In genomic region chrX:154412468-154412867, GRCh38 we compare ENCODE assay signal across 8 cellular contexts. TPM values are rescaled to one million over a fixed set of nuclear protein-coding genes. Genes with fewer than 3 reads are reported as not detected.
DNase-seq lines count a peak whose midpoint lies in the region; ATAC-seq and TF ChIP-seq lines count a peak whose summit lies in the region.

No MANE protein-coding gene starts in this region.

- H3K9me3 ChIP-seq in ES-I3 (ENCODE audit: control insufficient read depth, insufficient read depth, low read length), result no peaks in the 10 kb centered on the region
- no peaks in the 10 kb centered on the region for H3K9me3 ChIP-seq in OCI-LY3 (ENCODE audit: insufficient read depth, low read length)
- no peaks in the 10 kb centered on the region for H3K9me3 ChIP-seq in effector memory CD4-positive, alpha-beta T cell (ENCODE audit: control insufficient read depth, low read length)
- no peaks in the 10 kb centered on the region for H3K9me3 ChIP-seq in neural cell (ENCODE audit: low read length)

- H3K27ac ChIP-seq in OCI-LY3 (ENCODE audit: low read length) (peak overlapping the region; percentile 73), neural cell (ENCODE audit: low read length) (peak overlapping the region; percentile 67)
- peak overlapping the region; percentile 70 for H3K27ac ChIP-seq in effector memory CD4-positive, alpha-beta T cell (ENCODE audit: insufficient read depth, low read length, poor library complexity, severe bottlenecking)

- H3K4me1 ChIP-seq in ES-I3 (ENCODE audit: insufficient read depth, low read length), result no peaks in the 10 kb centered on the region; the same call in 1 of the 2 replicates
- peaks cover 9% of the 10 kb centered on the region for H3K4me1 ChIP-seq in OCI-LY3 (ENCODE audit: low read length)
- H3K4me1 ChIP-seq in effector memory CD4-positive, alpha-beta T cell (ENCODE audit: control insufficient read depth, insufficient read depth, low read length, poor library complexity, severe bottlenecking), result peaks cover 9% of the 10 kb centered on the region

- H3F3A ChIP-seq in neural cell (ENCODE audit: insufficient read depth, low read length, poor library complexity, severe bottlenecking), result no peaks in the 10 kb centered on the region

- TF ChIP-seq RAD21 in neural cell (conservative IDR thresholded peaks at IDR 0.05), result no peak

- no peak for DNase-seq in effector memory CD4-positive, alpha-beta T cell
- DNase-seq in NCI-H1092 (lab: John Stamatoyannopoulos, UW), result no peak
- DNase-seq in superior temporal gyrus (ENCODE audit: extremely low spot score), result no peak
- no peak for DNase-seq in hippocampal formation (lab: John Stamatoyannopoulos, UW)

- ATAC-seq in GM19463 (IDR thresholded peaks at IDR 0.05; ENCODE audit: unreplicated experiment), result no peak

- no peaks in the 10 kb centered on the region for H3K9me2 ChIP-seq in neural cell (ENCODE audit: insufficient read depth, low read length)

- H4K20me1 ChIP-seq in OCI-LY3 (ENCODE audit: insufficient read depth, low read length) (no peaks in the 10 kb centered on the region), neural cell (ENCODE audit: insufficient read depth) (no peaks in the 10 kb centered on the region)

- TF ChIP-seq CTCF in OCI-LY3 (IDR thresholded peaks at IDR 0.05; ENCODE audit: low read depth, low read length) (no peak), neural cell (IDR thresholded peaks at IDR 0.05; ENCODE audit: poor library complexity, severe bottlenecking) (no peak)

- peak overlapping the region; percentile 94 for H3K4me2 ChIP-seq in OCI-LY3 (ENCODE audit: low read length)
- H3K4me2 ChIP-seq in neural cell (ENCODE audit: low read length), result peak overlapping the region; percentile 39

- TF ChIP-seq EP300 in neural cell (conservative IDR thresholded peaks at IDR 0.05; ENCODE audit: poor library complexity, severe bottlenecking), result no peak

- H3K9ac ChIP-seq in ES-I3 (ENCODE audit: low read depth, low read length), result peak overlapping the region; percentile 66
- H3K9ac ChIP-seq in OCI-LY3 (ENCODE audit: low read length), result peak overlapping the region; percentile 95
- H3K9ac ChIP-seq in neural cell (ENCODE audit: low read length), result peak overlapping the region; percentile 80

- H3K79me2 ChIP-seq in OCI-LY3 (ENCODE audit: low read length) (peaks cover 21% of the 10 kb centered on the region), neural cell (replicated peaks; ENCODE audit: insufficient read depth, low read length) (no peaks in the 10 kb centered on the region)

- no peak overlapping the region for H2AFZ ChIP-seq in OCI-LY3 (ENCODE audit: low read depth, low read length)
- H2AFZ ChIP-seq in neural cell (ENCODE audit: low read depth, low read length), result no peak overlapping the region

- H3K4me3 ChIP-seq in OCI-LY3 (ENCODE audit: low read length), result peak overlapping the region; percentile 91
- peak overlapping the region; percentile 62 for H3K4me3 ChIP-seq in effector memory CD4-positive, alpha-beta T cell (ENCODE audit: insufficient read depth, low read depth, low read length, poor library complexity, severe bottlenecking)
- H3K4me3 ChIP-seq in neural cell (ENCODE audit: low read length), result peak overlapping the region; percentile 77

- H3K36me3 ChIP-seq in ES-I3 (ENCODE audit: insufficient read depth, low read length) (no peaks in the 10 kb centered on the region), OCI-LY3 (replicated peaks; ENCODE audit: low read depth, low read length) (peaks cover 6% of the 10 kb centered on the region), neural cell (ENCODE audit: insufficient read depth, low read length) (no peaks in the 10 kb centered on the region)
- H3K36me3 ChIP-seq in effector memory CD4-positive, alpha-beta T cell (ENCODE audit: control insufficient read depth, insufficient read depth, low read length), result no peaks in the 10 kb centered on the region

- H3K27me3 ChIP-seq in OCI-LY3 (ENCODE audit: low read depth, low read length), result no peaks in the 10 kb centered on the region
- H3K27me3 ChIP-seq in effector memory CD4-positive, alpha-beta T cell (replicated peaks; ENCODE audit: control insufficient read depth, insufficient read depth, low read length, poor library complexity, severe bottlenecking), result no peaks in the 10 kb centered on the region
- no peaks in the 10 kb centered on the region for H3K27me3 ChIP-seq in neural cell (ENCODE audit: insufficient read depth, low read depth, low read length)

TF ChIP-seq in neural cell, 6 proteins besides CTCF, POLR2A, EP300 and RAD21:
- no peak for TF ChIP-seq POLR2AphosphoS5 (IDR thresholded peaks at IDR 0.05)
- TF ChIP-seq, protein P1, sequence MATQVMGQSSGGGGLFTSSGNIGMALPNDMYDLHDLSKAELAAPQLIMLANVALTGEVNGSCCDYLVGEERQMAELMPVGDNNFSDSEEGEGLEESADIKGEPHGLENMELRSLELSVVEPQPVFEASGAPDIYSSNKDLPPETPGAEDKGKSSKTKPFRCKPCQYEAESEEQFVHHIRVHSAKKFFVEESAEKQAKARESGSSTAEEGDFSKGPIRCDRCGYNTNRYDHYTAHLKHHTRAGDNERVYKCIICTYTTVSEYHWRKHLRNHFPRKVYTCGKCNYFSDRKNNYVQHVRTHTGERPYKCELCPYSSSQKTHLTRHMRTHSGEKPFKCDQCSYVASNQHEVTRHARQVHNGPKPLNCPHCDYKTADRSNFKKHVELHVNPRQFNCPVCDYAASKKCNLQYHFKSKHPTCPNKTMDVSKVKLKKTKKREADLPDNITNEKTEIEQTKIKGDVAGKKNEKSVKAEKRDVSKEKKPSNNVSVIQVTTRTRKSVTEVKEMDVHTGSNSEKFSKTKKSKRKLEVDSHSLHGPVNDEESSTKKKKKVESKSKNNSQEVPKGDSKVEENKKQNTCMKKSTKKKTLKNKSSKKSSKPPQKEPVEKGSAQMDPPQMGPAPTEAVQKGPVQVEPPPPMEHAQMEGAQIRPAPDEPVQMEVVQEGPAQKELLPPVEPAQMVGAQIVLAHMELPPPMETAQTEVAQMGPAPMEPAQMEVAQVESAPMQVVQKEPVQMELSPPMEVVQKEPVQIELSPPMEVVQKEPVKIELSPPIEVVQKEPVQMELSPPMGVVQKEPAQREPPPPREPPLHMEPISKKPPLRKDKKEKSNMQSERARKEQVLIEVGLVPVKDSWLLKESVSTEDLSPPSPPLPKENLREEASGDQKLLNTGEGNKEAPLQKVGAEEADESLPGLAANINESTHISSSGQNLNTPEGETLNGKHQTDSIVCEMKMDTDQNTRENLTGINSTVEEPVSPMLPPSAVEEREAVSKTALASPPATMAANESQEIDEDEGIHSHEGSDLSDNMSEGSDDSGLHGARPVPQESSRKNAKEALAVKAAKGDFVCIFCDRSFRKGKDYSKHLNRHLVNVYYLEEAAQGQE (IDR thresholded peaks at IDR 0.05; ENCODE audit: borderline replicate concordance), result no peak
- TF ChIP-seq MXI1 (conservative IDR thresholded peaks at IDR 0.05; ENCODE audit: poor library complexity, severe bottlenecking), result no peak
- TF ChIP-seq EZH2 (IDR thresholded peaks at IDR 0.05; ENCODE audit: borderline replicate concordance, insufficient read depth, low read length, poor library complexity, severe bottlenecking), result no peak

RNA-seq across cellular contexts. Expression of gene TAFAZZIN, which starts 1.1 kb away (rescaled TPM):
- polyA plus RNA-seq in neural cell, result 51.2 and 60.5 TPM in 2 replicates
- 17.5 and 18.6 TPM in 2 replicates for polyA minus RNA-seq in neural cell

RNA-seq across cellular contexts. Expression of gene DNASE1L1, which starts 3.4 kb away (rescaled TPM):
- 8.3 and 9.2 TPM in 2 replicates for polyA plus RNA-seq in neural cell
- polyA minus RNA-seq in neural cell, result 6.8 and 7.5 TPM in 2 replicates

RNA-seq across cellular contexts. Expression of gene RPL10, which starts 14.3 kb away (rescaled TPM):
- 3,689 and 3,975 TPM in 2 replicates for polyA plus RNA-seq in neural cell
- 1,156 and 1,432 TPM in 2 replicates for polyA minus RNA-seq in neural cell

RNA-seq across cellular contexts. Expression of gene ATP6AP1, which starts 16.0 kb away (rescaled TPM):
- 126 and 159 TPM in 2 replicates for polyA plus RNA-seq in neural cell
- 90.3 and 105 TPM in 2 replicates for polyA minus RNA-seq in neural cell

RNA-seq across cellular contexts. Expression of gene GDI1, which starts 24.5 kb away (rescaled TPM):
- 370 and 415 TPM in 2 replicates for polyA plus RNA-seq in neural cell
- 393 and 427 TPM in 2 replicates for polyA minus RNA-seq in neural cell
